In genomic region chr5:133876266-133876665, GRCh38 we compare ENCODE assay signal across 2 cellular contexts.
TF ChIP-seq lines count a peak whose summit lies in the region.

No MANE protein-coding gene starts in this region.

TF ChIP-seq in H1, 55 proteins besides CTCF, POLR2A, EP300 and RAD21:
- no peak for TF ChIP-seq CBX5 (IDR thresholded peaks at IDR 0.05; ENCODE audit: low read depth, low read length)
- TF ChIP-seq MAFK (IDR thresholded peaks at IDR 0.05; ENCODE audit: low read depth, low read length) = no peak
- no peak for TF ChIP-seq KDM1A (IDR thresholded peaks at IDR 0.05; ENCODE audit: borderline replicate concordance, low read length)

TF ChIP-seq in HepG2, 621 proteins besides CTCF, POLR2A, EP300 and RAD21:
- TF ChIP-seq ELF4 (CRISPR knock-in tag; IDR thresholded peaks at IDR 0.05; ENCODE audit: borderline replicate concordance) (no peak), NCOA1 (CRISPR knock-in tag; IDR thresholded peaks at IDR 0.05) (no peak), ZNF260 (CRISPR knock-in tag; IDR thresholded peaks at IDR 0.05; ENCODE audit: borderline replicate concordance, low read depth) (no peak), EZH2 (conservative IDR thresholded peaks at IDR 0.05; ENCODE audit: low read depth, low read length) (no peak), SRSF4 (IDR thresholded peaks at IDR 0.05; ENCODE audit: low read depth, low read length, poor library complexity, severe bottlenecking) (no peak), RAD51 (IDR thresholded peaks at IDR 0.05; ENCODE audit: borderline replicate concordance) (no peak), ZNF430 (CRISPR knock-in tag; IDR thresholded peaks at IDR 0.05) (no peak), FOXA1 (IDR thresholded peaks at IDR 0.05) (no peak), FOXA1 (CRISPR knock-in tag; IDR thresholded peaks at IDR 0.05) (no peak)
